1 cellular context compared by ENCODE assay signal in genomic region chr13:73054712-73055111, GRCh38.
TF ChIP-seq lines count a peak whose summit lies in the region.

No MANE protein-coding gene starts in this region.

TF ChIP-seq in IMR-90, 13 proteins besides CTCF, POLR2A, EP300 and RAD21 (continued from another document):
- TF ChIP-seq RCOR1 (IDR thresholded peaks at IDR 0.05; ENCODE audit: insufficient replicate concordance, low read length) (no peak), SMC3 (IDR thresholded peaks at IDR 0.05; ENCODE audit: low read depth, low read length) (no peak), FOS (IDR thresholded peaks at IDR 0.05; ENCODE audit: low read depth, low read length) (no peak), NFE2L2 (IDR thresholded peaks at IDR 0.05; ENCODE audit: low read depth, low read length) (no peak), CEBPB (IDR thresholded peaks at IDR 0.05; ENCODE audit: low read depth, low read length) (no peak), MXI1 (IDR thresholded peaks at IDR 0.05; ENCODE audit: borderline replicate concordance, low read depth, low read length) (no peak), CHD1 (IDR thresholded peaks at IDR 0.05; ENCODE audit: low read depth, low read length) (no peak), USF2 (IDR thresholded peaks at IDR 0.05; ENCODE audit: low read depth, low read length) (no peak)
